In the genomic region with DNA sequence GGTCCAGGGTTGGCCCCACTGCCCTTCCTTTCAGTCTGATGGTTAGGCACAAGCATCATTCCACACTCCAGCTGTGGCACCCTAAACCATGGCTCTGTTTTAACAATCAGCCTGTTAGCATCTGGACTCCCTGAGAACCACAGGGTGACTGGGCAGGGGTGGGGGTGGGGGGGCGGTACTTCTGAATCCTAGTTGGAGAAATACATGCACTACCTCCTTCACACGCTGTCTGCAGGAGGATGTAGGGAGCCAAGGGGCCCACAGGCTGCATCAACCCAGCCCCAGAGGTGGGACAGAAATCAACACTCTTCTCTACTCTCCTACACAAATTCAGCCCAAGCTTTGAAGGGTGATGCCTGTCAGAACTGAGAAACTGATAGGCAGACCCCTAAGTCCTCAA, we compare ENCODE assay signal across 20 cellular contexts.
"Had no signal": no experiment of that assay in that cellular context is flagged by ENCODE, and none has a peak within 500 bp of the region (broad histone marks: within the 10 kb centered on the region; RNA-seq: fewer than 3 reads in every experiment).

No MANE protein-coding gene starts in this region.

- DNase-seq: KBM-7, MV-4-11, NCI-H1048, NCI-H1105, NCI-H1417, NCI-H1436 treated with DMSO at 0.1 percent for 48 hours, NCI-H1694, NCI-H187 treated with DMSO at 0.1 percent for 48 hours, NCI-H2029 treated with DMSO at 0.1 percent for 48 hours, NCI-H2171 treated with DMSO at 0.1 percent for 48 hours, NCI-H2227 treated with DMSO at 0.1 percent for 48 hours, NCI-H510A, NCI-H524 treated with DMSO at 0.1 percent for 48 hours, NCI-H69, NCI-H774, SHP77 had no signal

- H3K27ac ChIP-seq: HL-60, RWPE1, SK-N-MC had no signal

- FAIRE-seq: HTR-8/SVneo had no signal

- H3K4me3 ChIP-seq: SK-N-MC had no signal
